In genomic region chr10:49204119-49204518, GRCh38 we compare ENCODE assay signal across 38 cellular contexts. TPM values are rescaled to one million over a fixed set of nuclear protein-coding genes. Genes with fewer than 3 reads are reported as not detected.
"Had no signal": no experiment of that assay in that cellular context is flagged by ENCODE, and none has a peak within 500 bp of the region (broad histone marks: within the 10 kb centered on the region; RNA-seq: fewer than 3 reads in every experiment).

No MANE protein-coding gene starts in this region.

- H3K4me3 ChIP-seq: MG63 had no signal

- H3K36me3 ChIP-seq: MG63 had no signal

- DNase-seq: Karpas-422, Kasumi-1, MG63, MM.1S, MV-4-11, NCI-H1048, NCI-H1092, NCI-H1092 treated with DMSO at 0.1 percent for 48 hours, NCI-H1105, NCI-H1105 treated with DMSO at 0.1 percent for 48 hours, NCI-H1417, NCI-H1417 treated with DMSO at 0.1 percent for 48 hours, NCI-H1436, NCI-H1436 treated with DMSO at 0.1 percent for 48 hours, NCI-H146, NCI-H1694, NCI-H1694 treated with DMSO at 0.1 percent for 48 hours, NCI-H187, NCI-H187 treated with DMSO at 0.1 percent for 48 hours, NCI-H1930, NCI-H2029, NCI-H2029 treated with DMSO at 0.1 percent for 48 hours, NCI-H2081, NCI-H2081 treated with DMSO at 0.1 percent for 48 hours, NCI-H2107, NCI-H2171, NCI-H2171 treated with DMSO at 0.1 percent for 48 hours, NCI-H2227 treated with DMSO at 0.1 percent for 48 hours, NCI-H226, NCI-H345, NCI-H446, NCI-H446 treated with DMSO at 0.1 percent for 48 hours, NCI-H510A, NCI-H510A treated with DMSO at 0.1 percent for 48 hours had no signal

RNA-seq across cellular contexts. Expression of gene TMEM273, which starts 15.9 kb away (rescaled TPM):
- total RNA-seq: LHCN-M2, M059J, MCF 10A, NCI-H460 had no signal
